Comparison of ENCODE assay signal across 13 cellular contexts in the genomic region with DNA sequence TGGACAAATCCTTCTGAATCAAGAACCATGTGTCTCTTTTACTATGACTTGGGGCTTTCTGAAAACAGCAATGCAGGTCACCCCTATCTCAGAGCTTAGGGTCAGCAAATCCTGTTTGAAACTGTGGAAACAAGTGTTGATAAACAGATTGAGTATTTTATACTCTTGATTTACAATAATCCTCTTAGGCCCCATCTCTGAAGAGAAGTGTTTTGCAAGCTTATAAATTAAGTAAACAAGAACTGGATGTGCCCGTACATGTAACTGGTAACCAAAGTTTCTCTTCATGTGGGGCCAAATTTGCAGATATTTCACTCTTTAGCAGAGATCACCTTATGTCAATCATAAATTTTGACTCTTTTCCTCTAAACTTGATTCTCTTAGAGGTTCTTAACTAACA.
"Had no signal": no experiment of that assay in that cellular context is flagged by ENCODE, and none has a peak within 500 bp of the region (broad histone marks: within the 10 kb centered on the region; RNA-seq: fewer than 3 reads in every experiment).

No MANE protein-coding gene starts in this region.

- FAIRE-seq: astrocyte, colon had no signal

- H3K36me3 ChIP-seq: tibial artery had no signal

- H3K9me3 ChIP-seq: tibial artery had no signal

- H3K27ac Mint-ChIP-seq: activated CD4-positive, alpha-beta T cell treated with anti-CD3 and anti-CD28 coated beads for 36 hours; activated CD8-positive, alpha-beta T cell treated with anti-CD3 and anti-CD28 coated beads for 36 hours; activated naive CD8-positive, alpha-beta T cell treated with anti-CD3 and anti-CD28 coated beads, Interleukin-2, amount 10 ng/mL, durations not matched to agents 7 days and 5 days; immature natural killer cell; memory B cell had no signal

- H3K27me3 Mint-ChIP-seq: activated CD4-positive, alpha-beta T cell treated with anti-CD3 and anti-CD28 coated beads for 36 hours; activated CD8-positive, alpha-beta T cell treated with anti-CD3 and anti-CD28 coated beads for 36 hours; activated naive CD8-positive, alpha-beta T cell treated with anti-CD3 and anti-CD28 coated beads, Interleukin-2, amount 10 ng/mL, durations not matched to agents 7 days and 5 days; memory B cell had no signal

- DNase-seq: activated CD4-positive, alpha-beta T cell treated with anti-CD3 and anti-CD28 coated beads for 36 hours; activated CD8-positive, alpha-beta memory T cell treated with anti-CD3 and anti-CD28 coated beads, Interleukin-2, amount 50 U/mL, for 4 hours; activated CD8-positive, alpha-beta T cell treated with anti-CD3 and anti-CD28 coated beads for 36 hours; activated naive CD8-positive, alpha-beta T cell treated with anti-CD3 and anti-CD28 coated beads, Interleukin-2, amount 10 ng/mL, durations not matched to agents 7 days and 5 days; immature natural killer cell; left colon; stimulated activated CD4-positive, alpha-beta T cell treated with anti-CD3 and anti-CD28 coated beads, Interleukin-15, amount 100 ng/mL, for 24 hours; stimulated activated CD4-positive, alpha-beta T cell treated with anti-CD3 and anti-CD28 coated beads, Interleukin-4, amount 100 ng/mL, for 24 hours; T-helper 9 cell; tibial artery had no signal

- H3K27ac ChIP-seq: tibial artery had no signal

- H3K27me3 ChIP-seq: tibial artery had no signal

- H3K9me3 Mint-ChIP-seq: activated CD8-positive, alpha-beta T cell treated with anti-CD3 and anti-CD28 coated beads for 36 hours; activated naive CD8-positive, alpha-beta T cell treated with anti-CD3 and anti-CD28 coated beads, Interleukin-2, amount 10 ng/mL, durations not matched to agents 7 days and 5 days; immature natural killer cell; memory B cell had no signal

- ATAC-seq: activated CD4-positive, alpha-beta T cell treated with anti-CD3 and anti-CD28 coated beads for 36 hours; activated CD8-positive, alpha-beta T cell treated with anti-CD3 and anti-CD28 coated beads for 36 hours; left colon had no signal

- H3K4me1 Mint-ChIP-seq: activated CD4-positive, alpha-beta T cell treated with anti-CD3 and anti-CD28 coated beads for 36 hours; activated naive CD8-positive, alpha-beta T cell treated with anti-CD3 and anti-CD28 coated beads, Interleukin-2, amount 10 ng/mL, durations not matched to agents 7 days and 5 days; immature natural killer cell; memory B cell had no signal

- H3K4me1 ChIP-seq: tibial artery had no signal

- H3K4me3 ChIP-seq: tibial artery had no signal

- H3K4me3 Mint-ChIP-seq: activated CD4-positive, alpha-beta T cell treated with anti-CD3 and anti-CD28 coated beads for 36 hours; activated CD8-positive, alpha-beta T cell treated with anti-CD3 and anti-CD28 coated beads for 36 hours; activated naive CD8-positive, alpha-beta T cell treated with anti-CD3 and anti-CD28 coated beads, Interleukin-2, amount 10 ng/mL, durations not matched to agents 7 days and 5 days; immature natural killer cell; memory B cell had no signal
